ENCODE assay signal across 1 cellular context in genomic region chr20:12594410-12595130, GRCh38.
A peak's percentile ranks its signal among the peaks of the same experiment; 100 is the strongest.
TF ChIP-seq lines count a peak whose summit lies in the region.

No MANE protein-coding gene starts in this region.

TF ChIP-seq in GM23338, 12 proteins besides CTCF, POLR2A, EP300 and RAD21 (continued from another document):
- TF ChIP-seq REST (IDR thresholded peaks at IDR 0.05; ENCODE audit: unreplicated experiment) (no peak), EZH2 (IDR thresholded peaks at IDR 0.05; ENCODE audit: low read depth, unreplicated experiment) (no peak)
- TF ChIP-seq, protein P1, sequence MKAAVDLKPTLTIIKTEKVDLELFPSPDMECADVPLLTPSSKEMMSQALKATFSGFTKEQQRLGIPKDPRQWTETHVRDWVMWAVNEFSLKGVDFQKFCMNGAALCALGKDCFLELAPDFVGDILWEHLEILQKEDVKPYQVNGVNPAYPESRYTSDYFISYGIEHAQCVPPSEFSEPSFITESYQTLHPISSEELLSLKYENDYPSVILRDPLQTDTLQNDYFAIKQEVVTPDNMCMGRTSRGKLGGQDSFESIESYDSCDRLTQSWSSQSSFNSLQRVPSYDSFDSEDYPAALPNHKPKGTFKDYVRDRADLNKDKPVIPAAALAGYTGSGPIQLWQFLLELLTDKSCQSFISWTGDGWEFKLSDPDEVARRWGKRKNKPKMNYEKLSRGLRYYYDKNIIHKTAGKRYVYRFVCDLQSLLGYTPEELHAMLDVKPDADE (IDR thresholded peaks at IDR 0.05): peak; percentile 63
